2 cellular contexts compared by ENCODE assay signal in the genomic region with DNA sequence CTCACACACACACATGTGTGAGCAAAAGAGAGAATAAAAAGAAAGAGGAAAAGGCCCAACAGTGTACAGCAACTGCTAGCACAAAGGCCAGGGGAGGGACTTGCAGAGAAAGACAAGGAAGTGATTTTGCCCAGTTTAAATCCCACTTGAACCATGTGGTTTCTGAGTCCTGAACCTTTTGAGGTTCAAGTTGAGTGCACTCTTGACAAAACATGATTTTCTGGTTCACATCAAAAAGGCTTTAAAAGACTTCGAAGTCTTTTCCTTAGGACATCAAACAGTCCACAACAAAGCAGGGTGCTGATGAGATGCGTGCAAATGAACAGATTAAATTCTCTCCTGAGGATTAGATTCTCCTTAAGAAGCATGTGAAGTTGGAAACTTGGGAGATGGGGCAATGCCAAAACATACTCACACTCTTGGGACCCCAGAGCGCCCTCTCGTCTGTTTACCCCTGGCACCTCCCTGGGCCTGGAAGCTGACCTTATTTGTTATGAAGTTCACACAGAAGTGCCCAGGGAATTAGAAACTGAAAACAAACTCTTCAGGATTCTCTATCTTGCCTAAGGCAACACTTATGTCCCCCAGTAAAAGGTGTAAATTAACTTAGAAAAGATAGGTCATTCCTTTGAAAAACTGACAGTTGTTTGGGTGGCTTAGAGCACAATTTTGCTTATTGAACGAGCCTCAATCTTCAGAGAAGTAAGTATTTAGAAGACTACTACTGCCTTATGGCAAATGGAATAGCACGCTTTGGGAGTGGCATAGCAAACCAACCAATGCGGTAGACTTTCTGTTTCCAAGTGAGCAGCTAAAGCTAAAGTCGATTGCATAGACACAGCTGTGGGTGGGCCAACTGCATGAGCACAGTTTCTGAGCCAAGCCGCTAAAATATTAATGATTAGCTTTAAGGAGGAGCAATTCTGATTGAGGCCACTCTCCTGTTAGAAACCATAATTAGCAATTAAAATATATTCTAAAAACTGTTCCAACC.
A peak's percentile ranks its signal among the peaks of the same experiment; 100 is the strongest.
TF ChIP-seq lines count a peak whose summit lies in the region.

No MANE protein-coding gene starts in this region.

TF ChIP-seq in HEK293, 187 proteins besides CTCF, POLR2A, EP300 and RAD21 (continues in another document):
- TF ChIP-seq ZNF26 (tag by site-specific recombination; IDR thresholded peaks at IDR 0.05) = no peak
- no peak for TF ChIP-seq ZNF280C (tag by site-specific recombination; IDR thresholded peaks at IDR 0.05)
- TF ChIP-seq GLIS2 (tag by site-specific recombination; IDR thresholded peaks at IDR 0.05) = no peak
- no peak for TF ChIP-seq ZNF24 (tag by site-specific recombination; IDR thresholded peaks at IDR 0.05)
- TF ChIP-seq FEZF1 (tag by site-specific recombination; IDR thresholded peaks at IDR 0.05) = peak; percentile 40; the same call in 1 of the 2 replicates
- no peak for TF ChIP-seq YY1 (tag by site-specific recombination; IDR thresholded peaks at IDR 0.05)
- no peak for TF ChIP-seq ZNF341 (tag by site-specific recombination; IDR thresholded peaks at IDR 0.05; ENCODE audit: low read depth)
- peak; percentile 26; the same call in 1 of the 2 replicates for TF ChIP-seq OSR2 (tag by site-specific recombination; IDR thresholded peaks at IDR 0.05)
- TF ChIP-seq ZNF211 (tag by site-specific recombination; IDR thresholded peaks at IDR 0.05; ENCODE audit: low read depth) = no peak
- no peak for TF ChIP-seq ZNF488 (tag by site-specific recombination; IDR thresholded peaks at IDR 0.05)
- no peak for TF ChIP-seq ZNF776 (tag by site-specific recombination; IDR thresholded peaks at IDR 0.05; ENCODE audit: borderline replicate concordance)
- TF ChIP-seq, protein P1, sequence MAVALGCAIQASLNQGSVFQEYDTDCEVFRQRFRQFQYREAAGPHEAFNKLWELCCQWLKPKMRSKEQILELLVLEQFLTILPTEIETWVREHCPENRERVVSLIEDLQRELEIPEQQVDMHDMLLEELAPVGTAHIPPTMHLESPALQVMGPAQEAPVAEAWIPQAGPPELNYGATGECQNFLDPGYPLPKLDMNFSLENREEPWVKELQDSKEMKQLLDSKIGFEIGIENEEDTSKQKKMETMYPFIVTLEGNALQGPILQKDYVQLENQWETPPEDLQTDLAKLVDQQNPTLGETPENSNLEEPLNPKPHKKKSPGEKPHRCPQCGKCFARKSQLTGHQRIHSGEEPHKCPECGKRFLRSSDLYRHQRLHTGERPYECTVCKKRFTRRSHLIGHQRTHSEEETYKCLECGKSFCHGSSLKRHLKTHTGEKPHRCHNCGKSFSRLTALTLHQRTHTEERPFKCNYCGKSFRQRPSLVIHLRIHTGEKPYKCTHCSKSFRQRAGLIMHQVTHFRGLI (tag by site-specific recombination; IDR thresholded peaks at IDR 0.05) = no peak
- TF ChIP-seq IKZF3 (tag by site-specific recombination; IDR thresholded peaks at IDR 0.05) = 0 out of 2 replicates have a peak, but pooled peaks have one; percentile 6
- no peak for TF ChIP-seq ZNF184 (tag by site-specific recombination; IDR thresholded peaks at IDR 0.05)
- TF ChIP-seq ZNF645 (tag by site-specific recombination; IDR thresholded peaks at IDR 0.05) = no peak
- no peak for TF ChIP-seq ZNF830 (tag by site-specific recombination; IDR thresholded peaks at IDR 0.05; ENCODE audit: low read depth)
- no peak for TF ChIP-seq ZNF624 (tag by site-specific recombination; IDR thresholded peaks at IDR 0.05)
- TF ChIP-seq ZFP3 (tag by site-specific recombination; IDR thresholded peaks at IDR 0.05; ENCODE audit: low read depth) = no peak
- TF ChIP-seq KLF16 (tag by site-specific recombination; IDR thresholded peaks at IDR 0.05) = no peak

TF ChIP-seq in WTC11, 78 proteins besides CTCF, POLR2A, EP300 and RAD21 (continued from another document):
- TF ChIP-seq ARID4B (CRISPR knock-in tag; IDR thresholded peaks at IDR 0.05; ENCODE audit: borderline replicate concordance) (no peak), OVOL2 (CRISPR knock-in tag; IDR thresholded peaks at IDR 0.05; ENCODE audit: borderline replicate concordance) (no peak), FOXJ3 (CRISPR knock-in tag; IDR thresholded peaks at IDR 0.05; ENCODE audit: borderline replicate concordance) (no peak)
